Comparison of ENCODE assay signal across 8 cellular contexts in the genomic region with DNA sequence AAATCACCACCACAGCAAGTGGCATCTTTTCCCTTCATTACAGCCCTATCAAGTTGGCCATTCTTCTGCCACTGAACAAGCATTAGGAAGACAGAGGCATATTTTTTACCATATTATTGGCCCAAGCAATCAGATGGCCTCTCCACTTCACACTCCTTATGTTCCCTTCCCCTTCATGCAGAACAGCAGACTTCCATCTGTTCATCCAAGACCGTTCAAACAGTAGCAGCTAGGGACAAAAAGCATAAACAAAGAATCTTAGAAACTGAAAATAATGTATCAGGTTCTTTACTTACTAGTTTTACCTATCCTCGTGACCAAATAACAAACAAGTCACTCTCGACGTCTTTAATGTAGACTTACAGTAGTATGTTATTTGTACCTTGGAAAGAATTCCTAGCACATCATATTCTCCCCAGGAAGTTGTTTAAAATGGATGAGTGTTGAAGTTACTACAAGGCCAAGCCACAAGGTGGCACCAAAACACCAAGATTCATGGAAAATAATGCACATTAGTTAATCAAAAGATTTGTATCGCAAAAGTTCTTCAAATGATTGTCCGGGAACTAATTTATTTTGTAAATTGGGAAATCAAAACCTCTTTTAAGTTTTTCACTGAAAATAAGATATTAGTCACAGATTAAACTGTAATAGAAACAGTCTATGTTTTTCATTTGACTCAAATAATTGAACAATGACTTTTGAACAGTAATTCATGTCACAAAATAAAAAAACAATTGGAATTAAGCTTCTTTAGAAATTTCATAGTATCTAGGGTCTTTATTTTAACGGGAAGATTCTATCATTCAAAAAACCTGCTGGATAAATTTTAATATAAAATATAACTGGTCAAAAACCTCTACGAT.
DNase-seq lines count a peak whose midpoint lies in the region; ATAC-seq and TF ChIP-seq lines count a peak whose summit lies in the region.

No MANE protein-coding gene starts in this region.

- 36% methylated on average over 8 of the region's 8 CpGs for WGBS in hepatocyte (ENCODE audit: low lambda C conversion rate, missing lambda C conversion rate)

- peak; percentile 93 for TF ChIP-seq CTCF in KMS-11 (conservative IDR thresholded peaks at IDR 0.05; ENCODE audit: low read depth, low read length)
- peak; percentile 81 for TF ChIP-seq CTCF in hepatocyte (IDR thresholded peaks at IDR 0.05; ENCODE audit: poor library complexity)

- H4K20me1 ChIP-seq in KMS-11 (ENCODE audit: insufficient read depth) (no peaks in the 10 kb centered on the region), hepatocyte (ENCODE audit: insufficient read depth, poor library complexity, severe bottlenecking) (no peaks in the 10 kb centered on the region)

- H3K79me2 ChIP-seq in KMS-11 (ENCODE audit: insufficient read depth, low read depth) (no peaks in the 10 kb centered on the region), hepatocyte (no peaks in the 10 kb centered on the region)

- ATAC-seq in GM21737 (IDR thresholded peaks at IDR 0.05; ENCODE audit: unreplicated experiment) (no peak), HG02588 (IDR thresholded peaks at IDR 0.05; ENCODE audit: unreplicated experiment) (no peak)

- H3K27ac ChIP-seq in KMS-11 = no peak overlapping the region
- no peak overlapping the region for H3K27ac ChIP-seq in hepatocyte

- H3K4me2 ChIP-seq in KMS-11 = no peak overlapping the region
- H3K4me2 ChIP-seq in hepatocyte = no peak overlapping the region

- no peak overlapping the region for H3K4me3 ChIP-seq in KMS-11 (IDR thresholded peaks at IDR 0.05; ENCODE audit: insufficient read depth, low read depth, low read length)
- no peak overlapping the region for H3K4me3 ChIP-seq in hepatocyte

- DNase-seq in EH (ENCODE audit: low read depth) (peak; percentile 67), RPMI8226 (peak; percentile 58), amygdala (lab: John Stamatoyannopoulos, UW) (peak in 29 of 56 donors; percentile 2 to 80 (median 14)), hepatocyte (ENCODE audit: low spot score) (peak; percentile 67)
- DNase-seq in stimulated activated CD4-positive, alpha-beta T cell treated with anti-CD3 and anti-CD28 coated beads, Interleukin-12 subunit alpha, Interleukin-12 subunit beta, amount 100 ng/mL, for 4 hours = peak; percentile 38

- no peaks in the 10 kb centered on the region for H3K9me3 ChIP-seq in hepatocyte (ENCODE audit: low read depth)

- H3K4me1 ChIP-seq in KMS-11 (ENCODE audit: low read depth, poor library complexity, severe bottlenecking) = no peaks in the 10 kb centered on the region
- H3K4me1 ChIP-seq in hepatocyte (ENCODE audit: insufficient read depth) = no peaks in the 10 kb centered on the region

- no peaks in the 10 kb centered on the region for H3K9me2 ChIP-seq in hepatocyte (replicated peaks; ENCODE audit: insufficient read depth)

- H2AFZ ChIP-seq in KMS-11 (ENCODE audit: low read depth) (no peak overlapping the region), hepatocyte (no peak overlapping the region)

- H3K36me3 ChIP-seq in KMS-11 (ENCODE audit: insufficient read depth) = no peaks in the 10 kb centered on the region
- H3K36me3 ChIP-seq in hepatocyte (replicated peaks; ENCODE audit: insufficient read depth, low read depth) = no peaks in the 10 kb centered on the region

- no peak overlapping the region for H3K9ac ChIP-seq in KMS-11

- H3K27me3 ChIP-seq in KMS-11 (ENCODE audit: insufficient read depth, low read depth) (no peaks in the 10 kb centered on the region), hepatocyte (no peaks in the 10 kb centered on the region)

Comparison
In these comparisons a context has a peak if more than half of its experiments do, and no peak if none do; other contexts are left out.
1. DNase-seq: peak in every context shown above with its lines; median percentile 67 in EH; 67 in hepatocyte; 58 in RPMI8226; 38 in stimulated activated CD4-positive, alpha-beta T cell treated with anti-CD3 and anti-CD28 coated beads, Interleukin-12 subunit alpha, Interleukin-12 subunit beta, amount 100 ng/mL, for 4 hours; 14 in amygdala.